ENCODE assay signal across 31 cellular contexts in genomic region chr5:175012267-175012666, GRCh38.
"Had no signal": no experiment of that assay in that cellular context is flagged by ENCODE, and none has a peak within 500 bp of the region (broad histone marks: within the 10 kb centered on the region; RNA-seq: fewer than 3 reads in every experiment).

No MANE protein-coding gene starts in this region.

- H3K27ac Mint-ChIP-seq: naive thymus-derived CD8-positive, alpha-beta T cell; natural killer cell treated with Interleukin-12 subunit alpha and Interleukin-12 subunit beta and Interleukin-15 and Interleukin-18, amount 100 ng/mL, for 72 hours; nephron progenitor cell; progenitor cell of endocrine pancreas; stimulated activated effector memory CD8-positive, alpha-beta T cell treated with anti-CD3 and anti-CD28 coated beads, Interleukin-12 subunit alpha, Interleukin-12 subunit beta, amount 100 ng/mL, for 72 hours; stimulated activated naive B cell treated with anti-CD40 and anti-IgM and Interleukin-4, amounts not matched to agents 10 μg/mL and 1 μg/mL and 100 μg/mL, for 72 hours; stimulated activated naive CD8-positive, alpha-beta T cell treated with anti-CD3 and anti-CD28 coated beads, Interleukin-15, Interleukin-2, amounts not matched to agents 100 ng/mL and 50 ng/mL, for 24 hours had no signal

- H3K9me3 ChIP-seq: neutrophil, ovary, psoas muscle, right lobe of liver, sigmoid colon, stomach, thoracic aorta, thyroid gland, upper lobe of left lung, vagina had no signal

- ATAC-seq: naive thymus-derived CD8-positive, alpha-beta T cell; psoas muscle; right cardiac atrium; right lobe of liver; stimulated activated effector memory CD8-positive, alpha-beta T cell treated with anti-CD3 and anti-CD28 coated beads, Interleukin-12 subunit alpha, Interleukin-12 subunit beta, amount 100 ng/mL, for 72 hours; stimulated activated naive B cell treated with anti-CD40 and anti-IgM and Interleukin-4, amounts not matched to agents 10 μg/mL and 1 μg/mL and 100 μg/mL, for 72 hours had no signal

- FAIRE-seq: small intestine, urothelium cell line had no signal

- H3K27me3 Mint-ChIP-seq: stimulated activated naive B cell treated with anti-CD40 and anti-IgM and Interleukin-4, amounts not matched to agents 10 μg/mL and 1 μg/mL and 100 μg/mL, for 72 hours; stimulated activated naive CD8-positive, alpha-beta T cell treated with anti-CD3 and anti-CD28 coated beads, Interleukin-15, Interleukin-2, amounts not matched to agents 100 ng/mL and 50 ng/mL, for 24 hours had no signal

- H3K9me3 Mint-ChIP-seq: natural killer cell treated with Interleukin-12 subunit alpha and Interleukin-12 subunit beta and Interleukin-15 and Interleukin-18, amount 100 ng/mL, for 72 hours; nephron progenitor cell; neural crest cell; stimulated activated effector memory CD8-positive, alpha-beta T cell treated with anti-CD3 and anti-CD28 coated beads, Interleukin-12 subunit alpha, Interleukin-12 subunit beta, amount 100 ng/mL, for 72 hours; stimulated activated naive CD8-positive, alpha-beta T cell treated with anti-CD3 and anti-CD28 coated beads, Interleukin-15, Interleukin-2, amounts not matched to agents 100 ng/mL and 50 ng/mL, for 24 hours had no signal

- H3K4me3 ChIP-seq: ovary, psoas muscle, right lobe of liver, sigmoid colon, stomach, thoracic aorta, thyroid gland, tibial nerve, upper lobe of left lung, vagina had no signal

- H3K79me2 ChIP-seq: parathyroid adenoma had no signal

- H2AFZ ChIP-seq: parathyroid adenoma had no signal

- H3K4me3 Mint-ChIP-seq: naive thymus-derived CD8-positive, alpha-beta T cell; natural killer cell treated with Interleukin-12 subunit alpha and Interleukin-12 subunit beta and Interleukin-15 and Interleukin-18, amount 100 ng/mL, for 72 hours; nephron progenitor cell; neural crest cell; stimulated activated effector memory CD8-positive, alpha-beta T cell treated with anti-CD3 and anti-CD28 coated beads, Interleukin-12 subunit alpha, Interleukin-12 subunit beta, amount 100 ng/mL, for 72 hours; stimulated activated naive B cell treated with anti-CD40 and anti-IgM and Interleukin-4, amounts not matched to agents 10 μg/mL and 1 μg/mL and 100 μg/mL, for 72 hours; stimulated activated naive CD8-positive, alpha-beta T cell treated with anti-CD3 and anti-CD28 coated beads, Interleukin-15, Interleukin-2, amounts not matched to agents 100 ng/mL and 50 ng/mL, for 24 hours had no signal

- H3K36me3 Mint-ChIP-seq: naive thymus-derived CD8-positive, alpha-beta T cell; natural killer cell treated with Interleukin-12 subunit alpha and Interleukin-12 subunit beta and Interleukin-15 and Interleukin-18, amount 100 ng/mL, for 72 hours; stimulated activated effector memory CD8-positive, alpha-beta T cell treated with anti-CD3 and anti-CD28 coated beads, Interleukin-12 subunit alpha, Interleukin-12 subunit beta, amount 100 ng/mL, for 72 hours; stimulated activated naive B cell treated with anti-CD40 and anti-IgM and Interleukin-4, amounts not matched to agents 10 μg/mL and 1 μg/mL and 100 μg/mL, for 72 hours had no signal

- H3K36me3 ChIP-seq: neutrophil, ovary, right lobe of liver, sigmoid colon, stomach, thoracic aorta, thyroid gland, tibial nerve, upper lobe of left lung, vagina had no signal

- H3K4me1 ChIP-seq: parathyroid adenoma, psoas muscle, sigmoid colon, stomach, thyroid gland, tibial nerve, upper lobe of left lung, vagina had no signal

- H3K27ac ChIP-seq: neutrophil, ovary, parathyroid adenoma, psoas muscle, right lobe of liver, sigmoid colon, stomach, thoracic aorta, thyroid gland, tibial nerve, upper lobe of left lung, vagina had no signal

- H3K9ac ChIP-seq: parathyroid adenoma had no signal

- H3K27me3 ChIP-seq: neutrophil, ovary, right lobe of liver, sigmoid colon, stomach, thyroid gland, tibial nerve, upper lobe of left lung, vagina had no signal

- H3K4me1 Mint-ChIP-seq: naive thymus-derived CD8-positive, alpha-beta T cell; neural crest cell; stimulated activated effector memory CD8-positive, alpha-beta T cell treated with anti-CD3 and anti-CD28 coated beads, Interleukin-12 subunit alpha, Interleukin-12 subunit beta, amount 100 ng/mL, for 72 hours; stimulated activated naive B cell treated with anti-CD40 and anti-IgM and Interleukin-4, amounts not matched to agents 10 μg/mL and 1 μg/mL and 100 μg/mL, for 72 hours had no signal

- DNase-seq: naive thymus-derived CD8-positive, alpha-beta T cell; nephron progenitor cell; nucleus accumbens; ovary; posterior cingulate gyrus; psoas muscle; right lobe of liver; sigmoid colon; small intestine; stimulated activated CD4-positive, alpha-beta T cell treated with anti-CD3 and anti-CD28 coated beads, Interleukin-15, amount 100 ng/mL, for 24 hours; stimulated activated CD4-positive, alpha-beta T cell treated with anti-CD3 and anti-CD28 coated beads, Interleukin-2, amount 100 ng/mL, for 24 hours; stimulated activated CD4-positive, alpha-beta T cell treated with anti-CD3 and anti-CD28 coated beads, Interleukin-2, amount 100 ng/mL, for 48 hours; stimulated activated CD4-positive, alpha-beta T cell treated with anti-CD3 and anti-CD28 coated beads, Interleukin-4, amount 100 ng/mL, for 24 hours; stimulated activated naive B cell treated with anti-CD40 and anti-IgM and Interleukin-4, amounts not matched to agents 10 μg/mL and 1 μg/mL and 100 μg/mL, for 72 hours; stimulated activated naive CD4-positive, alpha-beta T cell treated with Interleukin-2 at 50 U/mL for 16 hours; stomach; thyroid gland; trophoblast cell; upper lobe of left lung had no signal
